29 cellular contexts compared by ENCODE assay signal in the genomic region with DNA sequence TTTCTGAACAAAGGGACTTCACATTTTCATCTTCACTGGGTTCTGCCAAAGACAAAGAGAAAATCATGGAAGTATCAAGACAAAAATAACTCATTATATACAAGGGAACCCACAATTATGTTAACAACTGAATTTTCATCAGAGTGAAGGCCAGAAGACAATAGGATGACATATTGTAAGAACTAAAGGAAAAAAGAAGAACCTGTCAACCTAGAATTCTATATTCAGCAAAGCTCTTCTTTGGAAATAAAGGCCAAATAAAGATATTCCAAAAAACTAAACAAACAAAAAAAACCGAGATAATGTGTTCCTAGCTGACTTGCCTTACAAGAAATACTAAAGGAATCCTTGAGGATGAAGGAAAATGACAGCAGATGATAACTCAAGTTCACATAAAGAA.
"Had no signal": no experiment of that assay in that cellular context is flagged by ENCODE, and none has a peak within 500 bp of the region (broad histone marks: within the 10 kb centered on the region; RNA-seq: fewer than 3 reads in every experiment).

No MANE protein-coding gene starts in this region.

- H3K27me3 ChIP-seq: stomach, suprapubic skin, testis, thyroid gland, tibial artery, tibial nerve, transverse colon, upper lobe of left lung, upper lobe of right lung, uterus, vagina had no signal

- H3K27ac ChIP-seq: stomach, suprapubic skin, testis, thoracic aorta, thyroid gland, tibial artery, tibial nerve, transverse colon, upper lobe of left lung, upper lobe of right lung, uterus, vagina had no signal

- H3K4me1 ChIP-seq: stomach, suprapubic skin, testis, thyroid gland, tibial artery, tibial nerve, upper lobe of right lung, uterus, vagina had no signal

- H3K36me3 Mint-ChIP-seq: stimulated activated effector memory CD8-positive, alpha-beta T cell treated with anti-CD3 and anti-CD28 coated beads, Interleukin-12 subunit alpha, Interleukin-12 subunit beta, amount 100 ng/mL, for 72 hours; type B pancreatic cell had no signal

- H3K27ac Mint-ChIP-seq: stimulated activated effector memory CD8-positive, alpha-beta T cell treated with anti-CD3 and anti-CD28 coated beads, Interleukin-12 subunit alpha, Interleukin-12 subunit beta, amount 100 ng/mL, for 72 hours; stimulated activated memory B cell treated with anti-CD40 and anti-IgM and Interleukin-4, amounts not matched to agents 10 μg/mL and 1 μg/mL and 100 μg/mL, for 72 hours; stimulated activated naive B cell treated with anti-CD40 and anti-IgM and Interleukin-4, amounts not matched to agents 10 μg/mL and 1 μg/mL and 100 μg/mL, for 72 hours; stimulated activated naive CD8-positive, alpha-beta T cell treated with anti-CD3 and anti-CD28 coated beads, Interleukin-15, amount 100 ng/mL, for 72 hours; stimulated activated naive CD8-positive, alpha-beta T cell treated with anti-CD3 and anti-CD28 coated beads, Interleukin-15, Interleukin-2, amounts not matched to agents 100 ng/mL and 50 ng/mL, for 24 hours; type B pancreatic cell had no signal

- H3K4me1 Mint-ChIP-seq: stimulated activated effector memory CD8-positive, alpha-beta T cell treated with anti-CD3 and anti-CD28 coated beads, Interleukin-12 subunit alpha, Interleukin-12 subunit beta, amount 100 ng/mL, for 72 hours; stimulated activated memory B cell treated with anti-CD40 and anti-IgM and Interleukin-4, amounts not matched to agents 10 μg/mL and 1 μg/mL and 100 μg/mL, for 72 hours; stimulated activated naive B cell treated with anti-CD40 and anti-IgM and Interleukin-4, amounts not matched to agents 10 μg/mL and 1 μg/mL and 100 μg/mL, for 72 hours; stimulated activated naive CD8-positive, alpha-beta T cell treated with anti-CD3 and anti-CD28 coated beads, Interleukin-15, amount 100 ng/mL, for 72 hours had no signal

- H3K4me3 Mint-ChIP-seq: stimulated activated effector memory CD8-positive, alpha-beta T cell treated with anti-CD3 and anti-CD28 coated beads, Interleukin-12 subunit alpha, Interleukin-12 subunit beta, amount 100 ng/mL, for 72 hours; stimulated activated memory B cell treated with anti-CD40 and anti-IgM and Interleukin-4, amounts not matched to agents 10 μg/mL and 1 μg/mL and 100 μg/mL, for 72 hours; stimulated activated naive B cell treated with anti-CD40 and anti-IgM and Interleukin-4, amounts not matched to agents 10 μg/mL and 1 μg/mL and 100 μg/mL, for 72 hours; stimulated activated naive CD8-positive, alpha-beta T cell treated with anti-CD3 and anti-CD28 coated beads, Interleukin-15, amount 100 ng/mL, for 72 hours; stimulated activated naive CD8-positive, alpha-beta T cell treated with anti-CD3 and anti-CD28 coated beads, Interleukin-15, Interleukin-2, amounts not matched to agents 100 ng/mL and 50 ng/mL, for 24 hours; type B pancreatic cell had no signal

- H3K36me3 ChIP-seq: stomach, suprapubic skin, thoracic aorta, thyroid gland, tibial nerve, transverse colon, upper lobe of left lung, upper lobe of right lung, vagina had no signal

- H3K9me3 ChIP-seq: testis, thyroid gland had no signal

- H3K4me3 ChIP-seq: stomach, suprapubic skin, testis, thoracic aorta, thyroid gland, tibial artery, tibial nerve, transverse colon, upper lobe of left lung, upper lobe of right lung, uterus, vagina had no signal

- H3K27me3 Mint-ChIP-seq: stimulated activated memory B cell treated with anti-CD40 and anti-IgM and Interleukin-4, amounts not matched to agents 10 μg/mL and 1 μg/mL and 100 μg/mL, for 72 hours; stimulated activated naive B cell treated with anti-CD40 and anti-IgM and Interleukin-4, amounts not matched to agents 10 μg/mL and 1 μg/mL and 100 μg/mL, for 72 hours; stimulated activated naive CD8-positive, alpha-beta T cell treated with anti-CD3 and anti-CD28 coated beads, Interleukin-15, amount 100 ng/mL, for 72 hours; stimulated activated naive CD8-positive, alpha-beta T cell treated with anti-CD3 and anti-CD28 coated beads, Interleukin-15, Interleukin-2, amounts not matched to agents 100 ng/mL and 50 ng/mL, for 24 hours; type B pancreatic cell had no signal

- DNase-seq: stimulated activated CD4-positive, alpha-beta T cell treated with anti-CD3 and anti-CD28 coated beads, Interleukin-2, amount 100 ng/mL, for 48 hours; stimulated activated CD4-positive, alpha-beta T cell treated with anti-CD3 and anti-CD28 coated beads, Interleukin-4, amount 100 ng/mL, for 1 hour; stimulated activated CD4-positive, alpha-beta T cell treated with anti-CD3 and anti-CD28 coated beads, Interleukin-4, amount 100 ng/mL, for 24 hours; stimulated activated CD4-positive, alpha-beta T cell treated with anti-CD3 and anti-CD28 coated beads, Interleukin-4, amount 100 ng/mL, for 4 hours; stimulated activated CD8-positive, alpha-beta memory T cell treated with anti-CD3 and anti-CD28 coated beads, Interleukin-4, amount 100 ng/mL, for 48 hours; stimulated activated naive B cell treated with anti-CD40 and anti-IgM and Interleukin-4, amounts not matched to agents 10 μg/mL and 1 μg/mL and 100 μg/mL, for 72 hours; stimulated activated naive CD4-positive, alpha-beta T cell; stimulated activated naive CD4-positive, alpha-beta T cell treated with Interleukin-2 at 50 U/mL for 16 hours; stimulated activated naive CD8-positive, alpha-beta T cell treated with anti-CD3 and anti-CD28 coated beads, Interleukin-15, amount 100 ng/mL, for 72 hours; stimulated activated naive CD8-positive, alpha-beta T cell treated with anti-CD3 and anti-CD28 coated beads, Interleukin-15, Interleukin-2, amounts not matched to agents 100 U/mL and 50 U/mL, for 24 hours; stomach; substantia nigra; testis; thyroid gland; tibial artery; transverse colon; trophoblast cell; upper lobe of left lung; upper lobe of right lung; uterus had no signal

- FAIRE-seq: urothelium cell line had no signal

- ATAC-seq: stimulated activated effector memory CD8-positive, alpha-beta T cell treated with anti-CD3 and anti-CD28 coated beads, Interleukin-12 subunit alpha, Interleukin-12 subunit beta, amount 100 ng/mL, for 72 hours; stimulated activated memory B cell treated with anti-CD40 and anti-IgM and Interleukin-4, amounts not matched to agents 10 μg/mL and 1 μg/mL and 100 μg/mL, for 72 hours; stimulated activated naive B cell treated with anti-CD40 and anti-IgM and Interleukin-4, amounts not matched to agents 10 μg/mL and 1 μg/mL and 100 μg/mL, for 72 hours; stimulated activated naive CD8-positive, alpha-beta T cell treated with anti-CD3 and anti-CD28 coated beads, Interleukin-15, amount 100 ng/mL, for 72 hours; stimulated activated naive CD8-positive, alpha-beta T cell treated with anti-CD3 and anti-CD28 coated beads, Interleukin-15, Interleukin-2, amounts not matched to agents 100 U/mL and 50 U/mL, for 24 hours; upper lobe of right lung had no signal
